ENCODE assay signal across 8 cellular contexts in the genomic region with DNA sequence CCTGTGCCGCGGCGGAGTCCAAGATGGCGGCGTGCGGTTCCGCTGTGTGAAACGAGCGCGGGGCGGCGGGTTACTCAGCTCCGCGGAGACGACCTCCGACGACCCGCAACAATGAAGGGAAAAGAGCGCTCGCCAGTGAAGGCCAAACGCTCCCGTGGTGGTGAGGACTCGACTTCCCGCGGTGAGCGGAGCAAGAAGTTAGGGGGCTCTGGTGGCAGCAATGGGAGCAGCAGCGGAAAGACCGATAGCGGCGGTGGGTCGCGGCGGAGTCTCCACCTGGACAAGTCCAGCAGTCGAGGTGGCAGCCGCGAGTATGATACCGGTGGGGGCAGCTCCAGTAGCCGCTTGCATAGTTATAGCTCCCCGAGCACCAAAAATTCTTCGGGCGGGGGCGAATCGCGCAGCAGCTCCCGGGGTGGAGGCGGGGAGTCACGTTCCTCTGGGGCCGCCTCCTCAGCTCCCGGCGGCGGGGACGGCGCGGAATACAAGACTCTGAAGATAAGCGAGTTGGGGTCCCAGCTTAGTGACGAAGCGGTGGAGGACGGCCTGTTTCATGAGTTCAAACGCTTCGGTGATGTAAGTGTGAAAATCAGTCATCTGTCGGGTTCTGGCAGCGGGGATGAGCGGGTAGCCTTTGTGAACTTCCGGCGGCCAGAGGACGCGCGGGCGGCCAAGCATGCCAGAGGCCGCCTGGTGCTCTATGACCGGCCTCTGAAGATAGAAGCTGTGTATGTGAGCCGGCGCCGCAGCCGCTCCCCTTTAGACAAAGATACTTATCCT. TPM values are rescaled to one million over a fixed set of nuclear protein-coding genes. Genes with fewer than 3 reads are reported as not detected.
A peak's percentile ranks its signal among the peaks of the same experiment; 100 is the strongest.
DNase-seq lines count a peak whose midpoint lies in the region; ATAC-seq, FAIRE-seq and TF ChIP-seq lines count a peak whose summit lies in the region.

No MANE protein-coding gene starts in this region.

- peak; percentile 20 for DNase-seq in SW480 (ENCODE audit: low spot score)
- DNase-seq in brain pericyte (ENCODE audit: low read depth, low spot score), result peak; percentile 26
- DNase-seq in keratinocyte (ENCODE audit: low read depth, low spot score), result no peak
- DNase-seq in stimulated activated CD4-positive, alpha-beta T cell treated with anti-CD3 and anti-CD28 coated beads, Interleukin-2, amount 100 ng/mL, for 4 hours (ENCODE audit: low read depth), result peak; percentile 45

- H2AFZ ChIP-seq in keratinocyte (ENCODE audit: control insufficient read depth, low read length), result peak overlapping the region; percentile 97

- dilution Hi-C loops in keratinocyte (cut with MboI; ENCODE audit: extremely low pct_ligation_motif_present, low sequenced_read_pairs), result no loop called here

- peaks cover 9 to 17% of the 10 kb centered on the region in 2 experiments for H3K36me3 ChIP-seq in keratinocyte (ENCODE audit: control insufficient read depth in 2 of 2, extremely low read depth in 1 of 2, insufficient read depth in 2 of 2, low read length in 2 of 2)

- ATAC-seq in HG03432 (IDR thresholded peaks at IDR 0.05; ENCODE audit: unreplicated experiment) (peak; percentile 2), HG02588 (IDR thresholded peaks at IDR 0.05; ENCODE audit: unreplicated experiment) (no peak), GM18870 (IDR thresholded peaks at IDR 0.05; ENCODE audit: unreplicated experiment) (no peak)

- H3K79me2 ChIP-seq in keratinocyte (ENCODE audit: control insufficient read depth, insufficient read depth, low read length), result peaks cover 53% of the 10 kb centered on the region

- peak overlapping the region; percentile 94 for H3K9ac ChIP-seq in keratinocyte (ENCODE audit: control insufficient read depth, extremely low read depth, insufficient read depth, low read length)

- H3K9me3 ChIP-seq in keratinocyte (ENCODE audit: control insufficient read depth, low read depth, low read length), result no peaks in the 10 kb centered on the region

- no peak for FAIRE-seq in keratinocyte (lab: Jason Lieb, UNC)

- TF ChIP-seq CTCF in keratinocyte (optimal IDR thresholded peaks at IDR 0.05 in 1 of 3, IDR thresholded peaks at IDR 0.05 in 1 of 3, conservative IDR thresholded peaks at IDR 0.05 in 1 of 3; ENCODE audit: extremely low read depth in 1 of 3, insufficient read depth in 2 of 3, low read length in 3 of 3), result peak in 2 of 3 experiments; percentile 49 to 76

- no peaks in the 10 kb centered on the region for H3K27me3 ChIP-seq in keratinocyte (ENCODE audit: control insufficient read depth, extremely low read depth, insufficient read depth, low read length)

- peak overlapping the region; percentile 76 for H3K4me2 ChIP-seq in keratinocyte (ENCODE audit: control insufficient read depth, extremely low read depth, insufficient read depth, low read depth, low read length)

- H4K20me1 ChIP-seq in keratinocyte (ENCODE audit: control insufficient read depth, extremely low read depth, insufficient read depth, low read length), result peaks cover 10% of the 10 kb centered on the region

- H3K4me3 ChIP-seq in GM08714 (ENCODE audit: low read length), result peak overlapping the region; percentile 88
- H3K4me3 ChIP-seq in keratinocyte (ENCODE audit: control insufficient read depth in 2 of 3, extremely low read depth in 1 of 3, insufficient read depth in 2 of 3, low read depth in 1 of 3, low read length in 3 of 3), result peak overlapping the region; percentile 86 to 99 (median 98)

- H3K4me1 ChIP-seq in keratinocyte (ENCODE audit: control insufficient read depth, extremely low read depth, insufficient read depth, low read length), result peaks cover 40% of the 10 kb centered on the region

- peak overlapping the region; percentile 94 for H3K27ac ChIP-seq in keratinocyte (ENCODE audit: control insufficient read depth, insufficient read depth, low read length)

- H3K9me1 ChIP-seq in keratinocyte (ENCODE audit: control insufficient read depth, extremely low read depth, insufficient read depth, low read length), result peaks cover 4% of the 10 kb centered on the region

RNA-seq across cellular contexts. Expression of a gene that starts 0.4 kb away (rescaled TPM):
- polyA plus RNA-seq in keratinocyte, result 10.0 to 13.8 TPM (median 10.7 TPM) in 3 replicates
- 5.9 TPM for polyA plus RNA-seq in keratinocyte (2011; ENCODE audit: low read depth)
- polyA plus RNA-seq in keratinocyte (2011; cell fraction: cytosol; rRNA removed), result 4.9 and 5.2 TPM in 2 replicates
- 13.6 and 13.8 TPM in 2 replicates for polyA plus RNA-seq in keratinocyte (2011; cell fraction: nucleus; rRNA removed)
- 6.3 and 7.3 TPM in 2 replicates for polyA plus RNA-seq in keratinocyte (2012; ENCODE audit: low replicate concordance)
- polyA minus RNA-seq in keratinocyte, result 36.2 to 47.3 TPM (median 47.0 TPM) in 3 replicates
- 25.1 TPM for polyA minus RNA-seq in keratinocyte (2011; cell fraction: cytosol; rRNA and poly(A)+ RNA removed)
- 33.4 and 45.3 TPM in 2 replicates for polyA minus RNA-seq in keratinocyte (2011; cell fraction: nucleus; rRNA and poly(A)+ RNA removed)

RNA-seq across cellular contexts. Expression of a gene that starts 51.2 kb away (rescaled TPM):
- 0.36 to 0.92 TPM (median 0.81 TPM) in 3 replicates for polyA plus RNA-seq in keratinocyte
- 1.3 TPM for polyA plus RNA-seq in keratinocyte (2011; ENCODE audit: low read depth)
- 0.42 and 0.70 TPM in 2 replicates for polyA plus RNA-seq in keratinocyte (2011; cell fraction: cytosol; rRNA removed)
- 0.65 and 0.89 TPM in 2 replicates for polyA plus RNA-seq in keratinocyte (2011; cell fraction: nucleus; rRNA removed)
- polyA plus RNA-seq in keratinocyte (2012; ENCODE audit: low replicate concordance), result 0.38 and 0.78 TPM in 2 replicates
- 0.13 to 0.99 TPM (median 0.16 TPM) in 3 replicates for polyA minus RNA-seq in keratinocyte
- not detected for polyA minus RNA-seq in keratinocyte (2011; cell fraction: cytosol; rRNA and poly(A)+ RNA removed)
- 0.63 TPM in 1 of 2 replicates, not detected in the other for polyA minus RNA-seq in keratinocyte (2011; cell fraction: nucleus; rRNA and poly(A)+ RNA removed)
